Comparison of ENCODE assay signal across 1 cellular context in genomic region chr9:5832093-5832542, GRCh38.
TF ChIP-seq lines count a peak whose summit lies in the region.

No MANE protein-coding gene starts in this region.

TF ChIP-seq in HepG2, 621 proteins besides CTCF, POLR2A, EP300 and RAD21 (continued from another document):
- TF ChIP-seq DMTF1 (CRISPR knock-in tag; IDR thresholded peaks at IDR 0.05) (0 out of 2 replicates have a peak, but pooled peaks have one; percentile 42), NR0B2 (CRISPR knock-in tag; IDR thresholded peaks at IDR 0.05) (no peak), ZNF264 (CRISPR knock-in tag; IDR thresholded peaks at IDR 0.05) (peak; percentile 14; the same call in 1 of the 2 replicates), RFX5 (IDR thresholded peaks at IDR 0.05; ENCODE audit: low read depth, low read length) (0 out of 2 replicates have a peak, but pooled peaks have one; percentile 33), ZNF292 (CRISPR knock-in tag; IDR thresholded peaks at IDR 0.05; ENCODE audit: borderline replicate concordance, low read depth) (no peak), TSC22D2 (CRISPR knock-in tag; IDR thresholded peaks at IDR 0.05; ENCODE audit: borderline replicate concordance) (0 out of 2 replicates have a peak, but pooled peaks have one; percentile 7), LBX2 (CRISPR knock-in tag; IDR thresholded peaks at IDR 0.05; ENCODE audit: borderline replicate concordance) (no peak), MXD3 (CRISPR knock-in tag; IDR thresholded peaks at IDR 0.05) (no peak), ZNF564 (CRISPR knock-in tag; IDR thresholded peaks at IDR 0.05) (0 out of 2 replicates have a peak, but pooled peaks have one; percentile 3), GATAD2A (CRISPR knock-in tag; IDR thresholded peaks at IDR 0.05) (0 out of 2 replicates have a peak, but pooled peaks have one; percentile 26), NR2C2 (CRISPR knock-in tag; IDR thresholded peaks at IDR 0.05; ENCODE audit: borderline replicate concordance) (peak; percentile 10; the same call in 1 of the 2 replicates), ZNF317 (CRISPR knock-in tag; IDR thresholded peaks at IDR 0.05) (0 out of 2 replicates have a peak, but pooled peaks have one; percentile 56), ZNF556 (CRISPR knock-in tag; IDR thresholded peaks at IDR 0.05; ENCODE audit: borderline replicate concordance) (0 out of 2 replicates have a peak, but pooled peaks have one; percentile 5), ZNF7 (CRISPR knock-in tag; IDR thresholded peaks at IDR 0.05) (0 out of 2 replicates have a peak, but pooled peaks have one; percentile 15), SNAPC4 (CRISPR knock-in tag; IDR thresholded peaks at IDR 0.05) (0 out of 2 replicates have a peak, but pooled peaks have one; percentile 71), ZNF501 (CRISPR knock-in tag; IDR thresholded peaks at IDR 0.05) (no peak), FOSL2 (CRISPR knock-in tag; IDR thresholded peaks at IDR 0.05) (peak; percentile 12; the same call in 1 of the 2 replicates), HOXA5 (CRISPR knock-in tag; IDR thresholded peaks at IDR 0.05) (no peak), ZNF362 (CRISPR knock-in tag; IDR thresholded peaks at IDR 0.05; ENCODE audit: borderline replicate concordance) (0 out of 2 replicates have a peak, but pooled peaks have one; percentile 14), ZEB1 (IDR thresholded peaks at IDR 0.05; ENCODE audit: insufficient replicate concordance, low read depth) (peak; percentile 41), POLR2G (IDR thresholded peaks at IDR 0.05; ENCODE audit: low read depth, low read length) (no peak)
- TF ChIP-seq, protein P1, sequence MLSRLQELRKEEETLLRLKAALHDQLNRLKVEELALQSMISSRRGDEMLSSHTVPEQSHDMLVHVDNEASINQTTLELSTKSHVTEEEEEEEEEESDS (CRISPR knock-in tag; IDR thresholded peaks at IDR 0.05; ENCODE audit: borderline replicate concordance): 0 out of 2 replicates have a peak, but pooled peaks have one; percentile 25
- TF ChIP-seq, protein P2, sequence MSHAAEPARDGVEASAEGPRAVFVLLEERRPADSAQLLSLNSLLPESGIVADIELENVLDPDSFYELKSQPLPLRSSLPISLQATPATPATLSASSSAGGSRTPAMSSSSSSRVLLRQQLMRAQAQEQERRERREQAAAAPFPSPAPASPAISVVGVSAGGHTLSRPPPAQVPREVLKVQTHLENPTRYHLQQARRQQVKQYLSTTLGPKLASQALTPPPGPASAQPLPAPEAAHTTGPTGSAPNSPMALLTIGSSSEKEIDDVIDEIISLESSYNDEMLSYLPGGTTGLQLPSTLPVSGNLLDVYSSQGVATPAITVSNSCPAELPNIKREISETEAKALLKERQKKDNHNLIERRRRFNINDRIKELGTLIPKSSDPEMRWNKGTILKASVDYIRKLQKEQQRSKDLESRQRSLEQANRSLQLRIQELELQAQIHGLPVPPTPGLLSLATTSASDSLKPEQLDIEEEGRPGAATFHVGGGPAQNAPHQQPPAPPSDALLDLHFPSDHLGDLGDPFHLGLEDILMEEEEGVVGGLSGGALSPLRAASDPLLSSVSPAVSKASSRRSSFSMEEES (CRISPR knock-in tag; IDR thresholded peaks at IDR 0.05): 0 out of 2 replicates have a peak, but pooled peaks have one; percentile 13
- TF ChIP-seq, protein P3, sequence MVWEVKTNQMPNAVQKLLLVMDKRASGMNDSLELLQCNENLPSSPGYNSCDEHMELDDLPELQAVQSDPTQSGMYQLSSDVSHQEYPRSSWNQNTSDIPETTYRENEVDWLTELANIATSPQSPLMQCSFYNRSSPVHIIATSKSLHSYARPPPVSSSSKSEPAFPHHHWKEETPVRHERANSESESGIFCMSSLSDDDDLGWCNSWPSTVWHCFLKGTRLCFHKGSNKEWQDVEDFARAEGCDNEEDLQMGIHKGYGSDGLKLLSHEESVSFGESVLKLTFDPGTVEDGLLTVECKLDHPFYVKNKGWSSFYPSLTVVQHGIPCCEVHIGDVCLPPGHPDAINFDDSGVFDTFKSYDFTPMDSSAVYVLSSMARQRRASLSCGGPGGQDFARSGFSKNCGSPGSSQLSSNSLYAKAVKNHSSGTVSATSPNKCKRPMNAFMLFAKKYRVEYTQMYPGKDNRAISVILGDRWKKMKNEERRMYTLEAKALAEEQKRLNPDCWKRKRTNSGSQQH (CRISPR knock-in tag; IDR thresholded peaks at IDR 0.05; ENCODE audit: low read depth): 0 out of 2 replicates have a peak, but pooled peaks have one; percentile 27
- TF ChIP-seq, protein P4, sequence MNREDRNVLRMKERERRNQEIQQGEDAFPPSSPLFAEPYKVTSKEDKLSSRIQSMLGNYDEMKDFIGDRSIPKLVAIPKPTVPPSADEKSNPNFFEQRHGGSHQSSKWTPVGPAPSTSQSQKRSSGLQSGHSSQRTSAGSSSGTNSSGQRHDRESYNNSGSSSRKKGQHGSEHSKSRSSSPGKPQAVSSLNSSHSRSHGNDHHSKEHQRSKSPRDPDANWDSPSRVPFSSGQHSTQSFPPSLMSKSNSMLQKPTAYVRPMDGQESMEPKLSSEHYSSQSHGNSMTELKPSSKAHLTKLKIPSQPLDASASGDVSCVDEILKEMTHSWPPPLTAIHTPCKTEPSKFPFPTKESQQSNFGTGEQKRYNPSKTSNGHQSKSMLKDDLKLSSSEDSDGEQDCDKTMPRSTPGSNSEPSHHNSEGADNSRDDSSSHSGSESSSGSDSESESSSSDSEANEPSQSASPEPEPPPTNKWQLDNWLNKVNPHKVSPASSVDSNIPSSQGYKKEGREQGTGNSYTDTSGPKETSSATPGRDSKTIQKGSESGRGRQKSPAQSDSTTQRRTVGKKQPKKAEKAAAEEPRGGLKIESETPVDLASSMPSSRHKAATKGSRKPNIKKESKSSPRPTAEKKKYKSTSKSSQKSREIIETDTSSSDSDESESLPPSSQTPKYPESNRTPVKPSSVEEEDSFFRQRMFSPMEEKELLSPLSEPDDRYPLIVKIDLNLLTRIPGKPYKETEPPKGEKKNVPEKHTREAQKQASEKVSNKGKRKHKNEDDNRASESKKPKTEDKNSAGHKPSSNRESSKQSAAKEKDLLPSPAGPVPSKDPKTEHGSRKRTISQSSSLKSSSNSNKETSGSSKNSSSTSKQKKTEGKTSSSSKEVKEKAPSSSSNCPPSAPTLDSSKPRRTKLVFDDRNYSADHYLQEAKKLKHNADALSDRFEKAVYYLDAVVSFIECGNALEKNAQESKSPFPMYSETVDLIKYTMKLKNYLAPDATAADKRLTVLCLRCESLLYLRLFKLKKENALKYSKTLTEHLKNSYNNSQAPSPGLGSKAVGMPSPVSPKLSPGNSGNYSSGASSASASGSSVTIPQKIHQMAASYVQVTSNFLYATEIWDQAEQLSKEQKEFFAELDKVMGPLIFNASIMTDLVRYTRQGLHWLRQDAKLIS (CRISPR knock-in tag; IDR thresholded peaks at IDR 0.05): 0 out of 2 replicates have a peak, but pooled peaks have one; percentile 27
- TF ChIP-seq, protein P5, sequence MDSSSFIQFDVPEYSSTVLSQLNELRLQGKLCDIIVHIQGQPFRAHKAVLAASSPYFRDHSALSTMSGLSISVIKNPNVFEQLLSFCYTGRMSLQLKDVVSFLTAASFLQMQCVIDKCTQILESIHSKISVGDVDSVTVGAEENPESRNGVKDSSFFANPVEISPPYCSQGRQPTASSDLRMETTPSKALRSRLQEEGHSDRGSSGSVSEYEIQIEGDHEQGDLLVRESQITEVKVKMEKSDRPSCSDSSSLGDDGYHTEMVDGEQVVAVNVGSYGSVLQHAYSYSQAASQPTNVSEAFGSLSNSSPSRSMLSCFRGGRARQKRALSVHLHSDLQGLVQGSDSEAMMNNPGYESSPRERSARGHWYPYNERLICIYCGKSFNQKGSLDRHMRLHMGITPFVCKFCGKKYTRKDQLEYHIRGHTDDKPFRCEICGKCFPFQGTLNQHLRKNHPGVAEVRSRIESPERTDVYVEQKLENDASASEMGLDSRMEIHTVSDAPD (CRISPR knock-in tag; IDR thresholded peaks at IDR 0.05): 0 out of 2 replicates have a peak, but pooled peaks have one; percentile 10
